In genomic region chr6:119594907-119595306, GRCh38 we compare ENCODE assay signal across 22 cellular contexts.
"Had no signal": no experiment of that assay in that cellular context is flagged by ENCODE, and none has a peak within 500 bp of the region (broad histone marks: within the 10 kb centered on the region; RNA-seq: fewer than 3 reads in every experiment).

No MANE protein-coding gene starts in this region.

- H3K4me1 ChIP-seq: esophagus squamous epithelium had no signal

- H3K36me3 ChIP-seq: esophagus squamous epithelium had no signal

- ATAC-seq: activated naive CD8-positive, alpha-beta T cell treated with anti-CD3 and anti-CD28 coated beads, Interleukin-2, amount 50 U/mL, for 24 hours had no signal

- H3K9me3 ChIP-seq: esophagus squamous epithelium had no signal

- DNase-seq: activated CD4-positive, alpha-beta T cell treated with anti-CD3 and anti-CD28 coated beads, Interleukin-2, amount 50 U/mL, for 1 hour; activated CD4-positive, CD25-positive, alpha-beta regulatory T cell treated with anti-CD3 and anti-CD28 coated beads, Interleukin-2, amount 50 U/mL, for 72 hours; activated CD8-positive, alpha-beta memory T cell treated with anti-CD3 and anti-CD28 coated beads for 24 hours; activated CD8-positive, alpha-beta memory T cell treated with anti-CD3 and anti-CD28 coated beads, Interleukin-2, amount 50 U/mL, for 48 hours; activated effector memory CD4-positive, alpha-beta T cell treated with Interleukin-2 at 50 U/mL for 16 hours; activated naive CD4-positive, alpha-beta T cell treated with anti-CD3 and anti-CD28 coated beads, Interleukin-2, amount 10 ng/mL, durations not matched to agents 7 days and 5 days; activated naive CD8-positive, alpha-beta T cell treated with anti-CD3 and anti-CD28 coated beads, Interleukin-2, amount 50 U/mL, for 24 hours; activated T-cell treated with anti-CD3 and anti-CD28 coated beads, Interleukin-2, amount 50 U/mL, for 48 hours; aorta; effector CD8-positive, alpha-beta T cell; esophagus squamous epithelium; immature natural killer cell; posterior cingulate gyrus; retina; stimulated activated CD4-positive, alpha-beta T cell treated with anti-CD3 and anti-CD28 coated beads, Interleukin-12 subunit alpha, Interleukin-12 subunit beta, amount 100 ng/mL, for 4 hours; stimulated activated CD4-positive, alpha-beta T cell treated with anti-CD3 and anti-CD28 coated beads, Interleukin-1b, Interleukin-23, amount 100 ng/mL, for 48 hours; stimulated activated CD8-positive, alpha-beta memory T cell treated with anti-CD3 and anti-CD28 coated beads, Interleukin-4, amount 100 ng/mL, for 48 hours; stimulated activated naive CD4-positive, alpha-beta T cell; T-helper 2 cell had no signal

- FAIRE-seq: endothelial cell of umbilical vein had no signal

- H3K27me3 ChIP-seq: esophagus squamous epithelium had no signal

- H3K27ac ChIP-seq: esophagus squamous epithelium, VCaP had no signal

- H3K4me3 ChIP-seq: esophagus squamous epithelium, lung had no signal
